Comparison of ENCODE assay signal across 8 cellular contexts in genomic region chr5:126777974-126778674, GRCh38. TPM values are rescaled to one million over a fixed set of nuclear protein-coding genes. Genes with fewer than 3 reads are reported as not detected.
DNase-seq lines count a peak whose midpoint lies in the region; ATAC-seq, FAIRE-seq and TF ChIP-seq lines count a peak whose summit lies in the region.

No MANE protein-coding gene starts in this region.

- ATAC-seq in HG02870 (IDR thresholded peaks at IDR 0.05; ENCODE audit: unreplicated experiment) (peak; percentile 58), left ventricle myocardium superior (peak; percentile 66), psoas muscle (peak; percentile 29 to 63 (median 56))

- TF ChIP-seq CTCF in GM13977 (IDR thresholded peaks at IDR 0.05; ENCODE audit: extremely low read depth, insufficient read depth, missing control alignments) (no peak), psoas muscle (IDR thresholded peaks at IDR 0.05) (no peak)

- H3K27ac ChIP-seq in psoas muscle = peak overlapping the region; percentile 96

- peaks cover 8% of the 10 kb centered on the region for H3K4me1 ChIP-seq in psoas muscle

- no peaks in the 10 kb centered on the region for H3K36me3 ChIP-seq in psoas muscle (ENCODE audit: insufficient read depth in 1 of 2, low read depth in 1 of 2)

- intact Hi-C loops in left ventricle myocardium superior (cut with micrococcal nuclease) = no loop called here
- intact Hi-C loops in psoas muscle (cut with DNase I) = loop anchor here in 1 of 2 donors (5.0 kb wide), 2 partner anchors 121 to 254 kb away; partner anchors contain the start of gene MARCHF3

- no peaks in the 10 kb centered on the region for H3K9me3 ChIP-seq in psoas muscle

- no peak for FAIRE-seq in urothelium cell line (lab: Jason Lieb, UNC)

- WGBS in psoas muscle, 3 donors = 0 to 1% (median 0%) methylated on average over 54 to 66 of the region's 66 CpGs

- no peaks in the 10 kb centered on the region for H3K27me3 ChIP-seq in psoas muscle (ENCODE audit: insufficient read depth in 3 of 3, low read length in 2 of 3)

- DNase-seq in GM13977 (ENCODE audit: low spot score) (peak; percentile 86), NCI-H146 (lab: John Stamatoyannopoulos, UW) (peak; percentile 94), T-helper 1 cell (peak; percentile 90 to 99 (median 92)), amniotic stem cell (lab: John Stamatoyannopoulos, UW) (peak; percentile 91), left ventricle myocardium superior (peak; percentile 88), psoas muscle (peak; percentile 82 to 86), urothelium cell line (ENCODE audit: low spot score) (peak; percentile 88)

- peak overlapping the region; percentile 92 for H3K4me3 ChIP-seq in psoas muscle

- in situ Hi-C loops in GM13977 (cut with MboI; ENCODE audit: low pct_unique_long_range_greater_than_20kb, low sequenced_read_pairs, unreplicated experiment) = loop anchor here (5.0 kb wide), 1 partner anchor 101 kb away; no protein-coding TSS in a partner anchor

RNA-seq across cellular contexts. Expression of gene LMNB1, which starts 1.2 kb away (rescaled TPM):
- total RNA-seq in left ventricle myocardium superior (2.3 TPM), psoas muscle (1 to 10 TPM; 1.4 to 4.1 (median 2.1) TPM)
- 1 to 10 TPM in 1 of 3 donors, under 1 TPM in 2; 0.66 to 1.0 (median 0.72) TPM for polyA plus RNA-seq in psoas muscle

Comparison
In these comparisons a context has a peak if more than half of its experiments do, and no peak if none do; other contexts are left out.
1. Peak in every context shown above with its lines: DNase-seq, ATAC-seq, H3K4me3 ChIP-seq and H3K27ac ChIP-seq.